ENCODE assay signal across 8 cellular contexts in genomic region chr17:61837175-61838051, GRCh38. TPM values are rescaled to one million over a fixed set of nuclear protein-coding genes. Genes with fewer than 3 reads are reported as not detected.
DNase-seq lines count a peak whose midpoint lies in the region; ATAC-seq and TF ChIP-seq lines count a peak whose summit lies in the region.

No MANE protein-coding gene starts in this region.

- H3K9me3 Mint-ChIP-seq in endothelial cell (ENCODE audit: unreplicated experiment) (no peaks in the 10 kb centered on the region), naive B cell (no peaks in the 10 kb centered on the region)

- DNase-seq in Ammon's horn (ENCODE audit: low spot score) (peak; percentile 52), NCI-H226 (peak; percentile 27), endothelial cell (ENCODE audit: low spot score) (peak; percentile 46), naive B cell (peak; percentile 45), superior temporal gyrus (ENCODE audit: extremely low spot score) (peak; percentile 35)
- DNase-seq in activated CD4-positive, alpha-beta T cell treated with anti-CD3 and anti-CD28 coated beads, Interleukin-2, amount 50 U/mL, for 1 hour, result peak; percentile 41

- H3K27me3 Mint-ChIP-seq in endothelial cell (ENCODE audit: unreplicated experiment) (no peaks in the 10 kb centered on the region), naive B cell (no peaks in the 10 kb centered on the region)

- H3K4me3 Mint-ChIP-seq in endothelial cell (ENCODE audit: unreplicated experiment) (no peak overlapping the region), naive B cell (peak overlapping the region in 1 of 8 donors; percentile 66)

- TF ChIP-seq CTCF in endothelial cell (IDR thresholded peaks at IDR 0.05; ENCODE audit: unreplicated experiment), result peak; percentile 71

- ATAC-seq in GM21723 (IDR thresholded peaks at IDR 0.05; ENCODE audit: unreplicated experiment), result peak; percentile 62
- ATAC-seq in naive B cell (ENCODE audit: low read depth in 2 of 2), result peak; percentile 61 to 74
- ATAC-seq in GM21528 (IDR thresholded peaks at IDR 0.05; ENCODE audit: low FRiP score, unreplicated experiment), result no peak

- H3K4me1 Mint-ChIP-seq in endothelial cell (ENCODE audit: unreplicated experiment), result no peaks in the 10 kb centered on the region
- peaks cover 0 to 2% (median 2%) of the 10 kb centered on the region in 3 donors for H3K4me1 Mint-ChIP-seq in naive B cell

- H3K27ac Mint-ChIP-seq in endothelial cell (ENCODE audit: unreplicated experiment) (no peak overlapping the region), naive B cell (no peak overlapping the region)

- H3K36me3 Mint-ChIP-seq in endothelial cell (ENCODE audit: low read depth, unreplicated experiment) (no peaks in the 10 kb centered on the region), naive B cell (no peaks in the 10 kb centered on the region)

RNA-seq across cellular contexts. Expression of gene BRIP1, which starts 25.9 kb away (rescaled TPM):
- 5.2 TPM for total RNA-seq in endothelial cell (ENCODE audit: unreplicated experiment)
- polyA plus RNA-seq in naive B cell (ENCODE audit: low read depth in 6 of 6), result 1 to 10 TPM in 1 of 6 donors, under 1 TPM in 4, not detected in 1; 0.29 to 1.1 (median 0.44) TPM
